1 cellular context compared by ENCODE assay signal in the genomic region with DNA sequence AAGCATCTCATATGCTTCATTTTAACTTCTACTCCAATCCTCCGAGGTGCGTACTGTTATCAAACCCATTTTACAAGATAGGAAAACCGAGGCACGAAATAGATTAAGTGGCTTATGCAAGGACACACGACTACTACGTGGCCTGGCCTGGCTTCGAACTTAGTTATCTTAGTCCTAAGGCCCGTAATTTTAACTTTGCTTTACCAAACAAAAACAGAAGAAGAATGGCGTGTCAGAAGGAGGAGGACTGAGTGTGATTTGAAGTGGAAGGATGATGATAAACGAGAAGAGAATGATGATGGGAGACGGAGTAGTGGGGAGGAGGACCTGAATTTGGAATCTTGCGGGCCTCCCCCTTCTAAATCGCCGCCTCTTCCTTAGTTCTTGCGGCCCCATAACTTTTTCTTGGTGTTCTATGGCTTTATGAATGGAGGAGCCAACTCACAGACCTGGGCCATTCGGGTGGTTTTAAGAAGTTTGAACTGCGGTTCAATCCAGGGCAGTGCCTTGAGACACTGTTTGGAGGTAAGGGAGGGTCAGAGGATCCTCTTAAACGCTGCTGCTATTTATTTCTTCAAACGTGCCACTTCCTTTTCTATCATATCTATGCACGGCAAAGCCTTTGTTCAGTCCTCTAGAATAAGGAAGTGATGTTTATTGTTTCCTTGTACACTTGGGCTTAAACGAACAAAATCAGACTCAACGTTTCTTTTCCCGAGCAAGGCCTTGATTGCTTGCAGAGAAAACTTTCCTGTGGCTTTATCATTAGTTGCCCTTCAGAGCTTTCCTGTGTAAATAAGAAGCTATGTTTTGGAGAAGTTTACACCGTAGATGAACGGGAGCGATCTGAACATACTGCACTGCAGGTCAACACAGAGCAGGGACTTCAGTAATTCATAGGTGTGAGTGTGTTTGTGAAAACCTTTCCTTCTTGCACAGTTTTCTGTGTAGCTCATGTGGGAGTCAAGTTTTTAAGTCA.
TF ChIP-seq lines count a peak whose summit lies in the region.

No MANE protein-coding gene starts in this region.

TF ChIP-seq in IMR-90, 13 proteins besides CTCF, POLR2A, EP300 and RAD21 (continued from another document):
- no peak for TF ChIP-seq CEBPB (IDR thresholded peaks at IDR 0.05; ENCODE audit: low read depth, low read length)
- TF ChIP-seq BHLHE40 (IDR thresholded peaks at IDR 0.05; ENCODE audit: low read depth, low read length): no peak
- TF ChIP-seq CHD1 (IDR thresholded peaks at IDR 0.05; ENCODE audit: low read depth, low read length): 0 out of 2 replicates have a peak, but pooled peaks have one; percentile 3
- TF ChIP-seq NFE2L2 (IDR thresholded peaks at IDR 0.05; ENCODE audit: low read depth, low read length): no peak
